Comparison of ENCODE assay signal across 24 cellular contexts in the genomic region with DNA sequence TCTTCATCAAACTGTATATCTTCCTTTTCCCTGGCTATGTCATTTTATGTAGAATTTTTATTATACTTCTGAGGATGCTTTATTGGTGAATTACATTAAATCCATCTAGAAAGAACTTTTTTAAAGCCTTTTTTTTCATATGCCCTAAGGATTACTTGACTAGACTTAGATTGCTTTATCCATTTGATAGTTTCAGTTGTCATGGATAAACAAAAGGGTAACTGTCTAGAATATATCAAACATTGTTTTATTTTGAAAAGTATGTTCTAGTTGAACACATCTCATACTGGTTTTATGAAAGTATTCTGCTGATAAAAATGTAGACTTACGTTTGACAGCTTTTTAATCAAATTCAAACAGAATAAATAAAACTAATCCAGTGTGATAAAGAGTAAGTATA.
DNase-seq lines count a peak whose midpoint lies in the region; ATAC-seq and FAIRE-seq lines count a peak whose summit lies in the region.
"Had no signal": no experiment of that assay in that cellular context is flagged by ENCODE, and none has a peak within 500 bp of the region (broad histone marks: within the 10 kb centered on the region; RNA-seq: fewer than 3 reads in every experiment).

No MANE protein-coding gene starts in this region.

- no peaks in the 10 kb centered on the region for H3K4me1 Mint-ChIP-seq in activated CD4-positive, alpha-beta T cell treated with anti-CD3 and anti-CD28 coated beads, Interleukin-2, amount 10 ng/mL, durations not matched to agents 24 days and 14 days
- H3K4me1 Mint-ChIP-seq: B cell had no signal

- H3K27ac Mint-ChIP-seq in activated CD4-positive, alpha-beta T cell treated with anti-CD3 and anti-CD28 coated beads, Interleukin-2, amount 10 ng/mL, durations not matched to agents 24 days and 14 days = no peak overlapping the region
- H3K27ac Mint-ChIP-seq: B cell; CD8-positive, alpha-beta T cell had no signal

- ATAC-seq in HG03108 (IDR thresholded peaks at IDR 0.05; ENCODE audit: unreplicated experiment) = no peak
- ATAC-seq: A549; CD8-positive, alpha-beta T cell; GM12878 had no signal

- intact Hi-C loops in activated CD4-positive, alpha-beta T cell treated with anti-CD3 and anti-CD28 coated beads, Interleukin-2, amount 10 ng/mL, durations not matched to agents 24 days and 14 days (cut with micrococcal nuclease) = no loop called here

- DNase-seq in NCI-H1092 treated with DMSO at 0.1 percent for 48 hours (lab: John Stamatoyannopoulos, UW) = peak; percentile 52
- DNase-seq in NCI-H1092 (lab: John Stamatoyannopoulos, UW) = no peak
- peak; percentile 56 for DNase-seq in epidermal melanocyte (ENCODE audit: insufficient read length, low spot score)
- DNase-seq in frontal cortex (ENCODE audit: low spot score in 2 of 2) = no peak
- DNase-seq in NCI-H524 treated with DMSO at 0.1 percent for 48 hours (lab: John Stamatoyannopoulos, UW) = no peak
- no peak for DNase-seq in activated CD4-positive, alpha-beta T cell treated with anti-CD3 and anti-CD28 coated beads, Interleukin-2, amount 10 ng/mL, durations not matched to agents 24 days and 14 days
- DNase-seq: AML-193; CD4-positive, alpha-beta T cell; CD8-positive, alpha-beta T cell; COR-L47; DMS 273 treated with DMSO at 0.1 percent for 48 hours; DMS53; DMS79; DND-41; EL; GDM1 had no signal

- FAIRE-seq in TTC549 (lab: Jason Lieb, UNC) (peak; percentile 39), frontal cortex (lab: Jason Lieb, UNC) (peak; percentile 42)
- FAIRE-seq: A549, GM12878, GM12892, GM18507, GM19239 had no signal

- H3K4me3 Mint-ChIP-seq in activated CD4-positive, alpha-beta T cell treated with anti-CD3 and anti-CD28 coated beads, Interleukin-2, amount 10 ng/mL, durations not matched to agents 24 days and 14 days = no peak overlapping the region
- H3K4me3 Mint-ChIP-seq: B cell; CD4-positive, alpha-beta T cell; CD8-positive, alpha-beta T cell had no signal

- H3K27me3 Mint-ChIP-seq in activated CD4-positive, alpha-beta T cell treated with anti-CD3 and anti-CD28 coated beads, Interleukin-2, amount 10 ng/mL, durations not matched to agents 24 days and 14 days = no peaks in the 10 kb centered on the region
- H3K27me3 Mint-ChIP-seq: B cell; CD4-positive, alpha-beta T cell had no signal

- H3K36me3 Mint-ChIP-seq in activated CD4-positive, alpha-beta T cell treated with anti-CD3 and anti-CD28 coated beads, Interleukin-2, amount 10 ng/mL, durations not matched to agents 24 days and 14 days (ENCODE audit: low read depth) = peaks cover 21% of the 10 kb centered on the region

- H3K9me3 Mint-ChIP-seq in activated CD4-positive, alpha-beta T cell treated with anti-CD3 and anti-CD28 coated beads, Interleukin-2, amount 10 ng/mL, durations not matched to agents 24 days and 14 days = no peaks in the 10 kb centered on the region
- H3K9me3 Mint-ChIP-seq: CD4-positive, alpha-beta T cell; CD8-positive, alpha-beta T cell had no signal

Comparison
In these comparisons a context has a peak if more than half of its experiments do, and no peak if none do; other contexts are left out.
1. DNase-seq: peak in NCI-H1092 treated with DMSO at 0.1 percent for 48 hours (single experiment) and epidermal melanocyte (single experiment); none in NCI-H1092 (single experiment), frontal cortex (0 of 2), NCI-H524 treated with DMSO at 0.1 percent for 48 hours (single experiment) and activated CD4-positive, alpha-beta T cell treated with anti-CD3 and anti-CD28 coated beads, Interleukin-2, amount 10 ng/mL, durations not matched to agents 24 days and 14 days (single experiment).